16 cellular contexts compared by ENCODE assay signal in genomic region chr2:238106339-238106697, GRCh38. TPM values are rescaled to one million over a fixed set of nuclear protein-coding genes. Genes with fewer than 3 reads are reported as not detected.
DNase-seq lines count a peak whose midpoint lies in the region; ATAC-seq and TF ChIP-seq lines count a peak whose summit lies in the region.
"Had no signal": no experiment of that assay in that cellular context is flagged by ENCODE, and none has a peak within 500 bp of the region (broad histone marks: within the 10 kb centered on the region; RNA-seq: fewer than 3 reads in every experiment).

No MANE protein-coding gene starts in this region.

- no peak overlapping the region for H3K4me3 Mint-ChIP-seq in endodermal cell
- H3K4me3 Mint-ChIP-seq in stimulated activated naive B cell treated with anti-CD40 and anti-IgM and Interleukin-4, amounts not matched to agents 10 μg/mL and 1 μg/mL and 100 μg/mL, for 72 hours = no peak overlapping the region
- H3K4me3 Mint-ChIP-seq: activated CD4-positive, alpha-beta T cell treated with anti-CD3 and anti-CD28 coated beads, Interleukin-2, amount 10 ng/mL, durations not matched to agents 24 days and 14 days had no signal

- H3K27me3 ChIP-seq in left ventricle myocardium inferior (ENCODE audit: low read depth) (peaks cover 16% of the 10 kb centered on the region), NT2/D1 (ENCODE audit: insufficient read depth, insufficient read length) (no peaks in the 10 kb centered on the region), endodermal cell (ENCODE audit: control insufficient read depth, insufficient read depth, low read length, poor library complexity, severe bottlenecking) (no peaks in the 10 kb centered on the region)
- H3K27me3 ChIP-seq: colonic mucosa had no signal

- H3K36me3 Mint-ChIP-seq in endodermal cell (ENCODE audit: low read depth) = no peaks in the 10 kb centered on the region
- H3K36me3 Mint-ChIP-seq in stimulated activated naive B cell treated with anti-CD40 and anti-IgM and Interleukin-4, amounts not matched to agents 10 μg/mL and 1 μg/mL and 100 μg/mL, for 72 hours = peaks cover 2 to 6% of the 10 kb centered on the region in 2 donors

- H3K9ac ChIP-seq in NT2/D1 (ENCODE audit: insufficient read length, low read depth) (peak overlapping the region; percentile 61), endodermal cell (ENCODE audit: extremely low read depth, low read length, poor library complexity, severe bottlenecking) (no peak overlapping the region)

- no peak for TF ChIP-seq CTCF in left ventricle myocardium inferior (IDR thresholded peaks at IDR 0.05; ENCODE audit: borderline replicate concordance)
- TF ChIP-seq CTCF in endodermal cell (conservative IDR thresholded peaks at IDR 0.05) = peak; percentile 58

- 87 to 91% methylated on average over 6 to 13 of the region's 13 CpGs for WGBS in endodermal cell (ENCODE audit: insufficient coverage in 1 of 2, insufficient read length in 1 of 2), 2 experiments

- no peak overlapping the region for H3K27ac Mint-ChIP-seq in endodermal cell
- peak overlapping the region; percentile 99 for H3K27ac Mint-ChIP-seq in stimulated activated naive B cell treated with anti-CD40 and anti-IgM and Interleukin-4, amounts not matched to agents 10 μg/mL and 1 μg/mL and 100 μg/mL, for 72 hours
- H3K27ac Mint-ChIP-seq: activated CD4-positive, alpha-beta T cell treated with anti-CD3 and anti-CD28 coated beads, Interleukin-2, amount 10 ng/mL, durations not matched to agents 24 days and 14 days; activated T-helper 2 cell treated with anti-CD3 and anti-CD28 coated beads, Interferon-gamma antibody, Interleukin-2, Interleukin-4, amounts not matched to agents 10 μg/mL and 5 μg/mL and 100 μg/mL, durations not matched to agents 14 hours and 24 hours and 36 hours had no signal

- ATAC-seq in Right ventricle myocardium inferior (no peak), GM21717 (IDR thresholded peaks at IDR 0.05; ENCODE audit: unreplicated experiment) (no peak)
- ATAC-seq in stimulated activated naive B cell treated with anti-CD40 and anti-IgM and Interleukin-4, amounts not matched to agents 10 μg/mL and 1 μg/mL and 100 μg/mL, for 72 hours (replicated peaks) = no peak

- H3K36me3 ChIP-seq in left ventricle myocardium inferior (no peaks in the 10 kb centered on the region), NT2/D1 (ENCODE audit: insufficient read depth, insufficient read length, low read length) (no peaks in the 10 kb centered on the region), endodermal cell (ENCODE audit: control insufficient read depth, insufficient read depth, low read length) (no peaks in the 10 kb centered on the region)
- H3K36me3 ChIP-seq: colonic mucosa had no signal

- DNase-seq in Right ventricle myocardium inferior (ENCODE audit: missing footprints) (peak; percentile 48), left ventricle myocardium inferior (no peak), NT2/D1 (ENCODE audit: low read depth, low spot score) (no peak), endodermal cell (peak; percentile 80), AML-193 (lab: John Stamatoyannopoulos, UW) (no peak)
- DNase-seq in stimulated activated naive B cell treated with anti-CD40 and anti-IgM and Interleukin-4, amounts not matched to agents 10 μg/mL and 1 μg/mL and 100 μg/mL, for 72 hours = no peak
- DNase-seq in activated CD4-positive, alpha-beta T cell treated with anti-CD3 and anti-CD28 coated beads, Interleukin-2, amount 50 U/mL, for 48 hours = no peak
- DNase-seq: activated CD4-positive, alpha-beta T cell treated with anti-CD3 and anti-CD28 coated beads, Interleukin-2, amount 10 ng/mL, durations not matched to agents 24 days and 14 days; colonic mucosa; NCI-H526 treated with DMSO at 0.1 percent for 48 hours; stimulated activated naive CD4-positive, alpha-beta T cell had no signal

- H3K27me3 Mint-ChIP-seq in endodermal cell (ENCODE audit: insufficient read depth) = no peaks in the 10 kb centered on the region
- H3K27me3 Mint-ChIP-seq in stimulated activated naive B cell treated with anti-CD40 and anti-IgM and Interleukin-4, amounts not matched to agents 10 μg/mL and 1 μg/mL and 100 μg/mL, for 72 hours = no peaks in the 10 kb centered on the region
- H3K27me3 Mint-ChIP-seq: activated CD4-positive, alpha-beta T cell treated with anti-CD3 and anti-CD28 coated beads, Interleukin-2, amount 10 ng/mL, durations not matched to agents 24 days and 14 days had no signal

- no peaks in the 10 kb centered on the region for H3K9me3 Mint-ChIP-seq in endodermal cell
- H3K9me3 Mint-ChIP-seq in stimulated activated naive B cell treated with anti-CD40 and anti-IgM and Interleukin-4, amounts not matched to agents 10 μg/mL and 1 μg/mL and 100 μg/mL, for 72 hours = peaks cover 1 to 2% of the 10 kb centered on the region in 2 donors
- H3K9me3 Mint-ChIP-seq: activated CD4-positive, alpha-beta T cell treated with anti-CD3 and anti-CD28 coated beads, Interleukin-2, amount 10 ng/mL, durations not matched to agents 24 days and 14 days had no signal

- no peak overlapping the region for H3K4me3 ChIP-seq in left ventricle myocardium inferior
- H3K4me3 ChIP-seq in NT2/D1 (ENCODE audit: insufficient read length, low read depth) = no peak overlapping the region
- H3K4me3 ChIP-seq in endodermal cell (ENCODE audit: low read length) = no peak overlapping the region
- H3K4me3 ChIP-seq: mucosa of descending colon, skin epidermis had no signal

- H3K27ac ChIP-seq in left ventricle myocardium inferior (replicated peaks) (no peak overlapping the region), endodermal cell (ENCODE audit: low read depth, low read length) (no peak overlapping the region)
- H3K27ac ChIP-seq: colonic mucosa, HL-60 had no signal

- H3K4me1 ChIP-seq in left ventricle myocardium inferior (peaks cover 6% of the 10 kb centered on the region), NT2/D1 (ENCODE audit: insufficient read depth, insufficient read length) (peaks cover 27% of the 10 kb centered on the region), endodermal cell (ENCODE audit: control insufficient read depth, insufficient read depth, low read length) (no peaks in the 10 kb centered on the region)

- intact Hi-C loops in Right ventricle myocardium inferior (cut with DNase I) (no loop called here), left ventricle myocardium inferior (cut with micrococcal nuclease) (no loop called here)

- H3K9me3 ChIP-seq in left ventricle myocardium inferior (replicated peaks) (no peaks in the 10 kb centered on the region), NT2/D1 (ENCODE audit: insufficient read depth, low read length) (no peaks in the 10 kb centered on the region), endodermal cell (ENCODE audit: control insufficient read depth, low read length) (no peaks in the 10 kb centered on the region)
- H3K9me3 ChIP-seq: colonic mucosa, mucosa of descending colon had no signal

- H3K4me1 Mint-ChIP-seq in endodermal cell = peaks cover 5% of the 10 kb centered on the region
- peaks cover 52 to 81% of the 10 kb centered on the region in 2 donors for H3K4me1 Mint-ChIP-seq in stimulated activated naive B cell treated with anti-CD40 and anti-IgM and Interleukin-4, amounts not matched to agents 10 μg/mL and 1 μg/mL and 100 μg/mL, for 72 hours

RNA-seq across cellular contexts. Expression of gene ESPNL, which starts 6.2 kb away (rescaled TPM):
- total RNA-seq in Right ventricle myocardium inferior = not detected
- not detected for total RNA-seq in left ventricle myocardium inferior
- under 1 TPM; 0.15 to 0.86 TPM for total RNA-seq in endodermal cell
- 0.32 TPM for polyA plus RNA-seq in endodermal cell (2013, experiment 1 of 2)
- 0.25 TPM for polyA plus RNA-seq in endodermal cell (2013, experiment 2 of 2)

RNA-seq across cellular contexts. Expression of gene KLHL30, which starts 32.1 kb away (rescaled TPM):
- 20.6 TPM for total RNA-seq in Right ventricle myocardium inferior
- 17.3 TPM for total RNA-seq in left ventricle myocardium inferior
- not detected for total RNA-seq in endodermal cell
- 0.25 TPM for polyA plus RNA-seq in endodermal cell (2013, experiment 1 of 2)
- 0.41 TPM for polyA plus RNA-seq in endodermal cell (2013, experiment 2 of 2)
- total RNA-seq: activated CD4-positive, alpha-beta T cell treated with anti-CD3 and anti-CD28 coated beads, Interleukin-2, amount 10 ng/mL, durations not matched to agents 24 days and 14 days; activated T-helper 2 cell treated with anti-CD3 and anti-CD28 coated beads, Interferon-gamma antibody, Interleukin-2, Interleukin-4, amounts not matched to agents 10 μg/mL and 5 μg/mL and 100 μg/mL, durations not matched to agents 14 hours and 24 hours and 36 hours had no signal

RNA-seq across cellular contexts. Expression of gene SCLY, which starts 45.5 kb away (rescaled TPM):
- total RNA-seq in Right ventricle myocardium inferior (10.8 TPM), left ventricle myocardium inferior (10.9 TPM), endodermal cell (10 to 100 TPM; 39.0 to 45.0 TPM)
- polyA plus RNA-seq in endodermal cell (2013, experiment 1 of 2) = 26.0 TPM
- polyA plus RNA-seq in endodermal cell (2013, experiment 2 of 2) = 23.0 TPM

RNA-seq across cellular contexts. Expression of gene ERFE, which starts 52.5 kb away (rescaled TPM):
- total RNA-seq in Right ventricle myocardium inferior = 0.51 TPM
- 0.44 TPM for total RNA-seq in left ventricle myocardium inferior
- 1 to 10 TPM in 1 of 2 donors, under 1 TPM in 1; 0.48 to 1.6 TPM for total RNA-seq in endodermal cell
- 3.4 TPM for polyA plus RNA-seq in endodermal cell (2013, experiment 1 of 2)
- polyA plus RNA-seq in endodermal cell (2013, experiment 2 of 2) = 2.0 TPM

Comparison
In these comparisons a context has a peak if more than half of its experiments do, and no peak if none do; other contexts are left out.
1. DNase-seq: peak in Right ventricle myocardium inferior (single experiment) and endodermal cell (single experiment); none in left ventricle myocardium inferior (single experiment), NT2/D1 (single experiment), stimulated activated naive B cell treated with anti-CD40 and anti-IgM and Interleukin-4, amounts not matched to agents 10 μg/mL and 1 μg/mL and 100 μg/mL, for 72 hours (single experiment), AML-193 (0 of 2) and activated CD4-positive, alpha-beta T cell treated with anti-CD3 and anti-CD28 coated beads, Interleukin-2, amount 50 U/mL, for 48 hours (0 of 2).
2. RNA of gene KLHL30, which starts 32.1 kb away (total RNA-seq): 20.6 TPM in Right ventricle myocardium inferior (single experiment) and 17.3 TPM in left ventricle myocardium inferior (single experiment); not detected in endodermal cell; every median in the first group is over 10 times any median in the second.